ENCODE assay signal across 23 cellular contexts in genomic region chr17:81841866-81842265, GRCh38. TPM values are rescaled to one million over a fixed set of nuclear protein-coding genes. Genes with fewer than 3 reads are reported as not detected.
A peak's percentile ranks its signal among the peaks of the same experiment; 100 is the strongest.
DNase-seq lines count a peak whose midpoint lies in the region; ATAC-seq, FAIRE-seq and TF ChIP-seq lines count a peak whose summit lies in the region.
"Had no signal": no experiment of that assay in that cellular context is flagged by ENCODE, and none has a peak within 500 bp of the region (broad histone marks: within the 10 kb centered on the region; RNA-seq: fewer than 3 reads in every experiment).

No MANE protein-coding gene starts in this region.

- H3K27ac ChIP-seq in VCaP (peak overlapping the region; percentile 69), keratinocyte (ENCODE audit: control insufficient read depth, insufficient read depth, low read length) (peak overlapping the region; percentile 71), urinary bladder (ENCODE audit: low read depth) (peak overlapping the region; percentile 43)
- H3K27ac ChIP-seq: hepatocyte, lower lobe of right lung, Peyer's patch, SK-N-MC, uterus had no signal

- no peak overlapping the region for H3K4me3 Mint-ChIP-seq in chondrocyte (ENCODE audit: unreplicated experiment)
- H3K4me3 Mint-ChIP-seq: CD14-positive monocyte had no signal

- peak overlapping the region in 2 of 3 experiments; percentile 16 to 31 for H3K4me3 ChIP-seq in keratinocyte (ENCODE audit: control insufficient read depth in 2 of 3, extremely low read depth in 1 of 3, insufficient read depth in 2 of 3, low read depth in 1 of 3, low read length in 3 of 3)
- no peak overlapping the region for H3K4me3 ChIP-seq in urinary bladder (ENCODE audit: low read depth, low read length)
- H3K4me3 ChIP-seq: hepatocyte, lower lobe of right lung, Peyer's patch, right atrium auricular region, SK-N-MC, uterus had no signal

- no peaks in the 10 kb centered on the region for H3K79me2 ChIP-seq in keratinocyte (ENCODE audit: control insufficient read depth, insufficient read depth, low read length)
- H3K79me2 ChIP-seq: hepatocyte had no signal

- H3K27me3 ChIP-seq in keratinocyte (ENCODE audit: control insufficient read depth, extremely low read depth, insufficient read depth, low read length) = no peaks in the 10 kb centered on the region
- H3K27me3 ChIP-seq: hepatocyte, Peyer's patch, right atrium auricular region, uterus had no signal

- peaks cover 2% of the 10 kb centered on the region for H4K20me1 ChIP-seq in keratinocyte (ENCODE audit: control insufficient read depth, extremely low read depth, insufficient read depth, low read length)

- peaks cover 33 to 43% of the 10 kb centered on the region in 2 experiments for H3K36me3 ChIP-seq in keratinocyte (ENCODE audit: control insufficient read depth in 2 of 2, extremely low read depth in 1 of 2, insufficient read depth in 2 of 2, low read length in 2 of 2)
- peaks cover 5% of the 10 kb centered on the region for H3K36me3 ChIP-seq in urinary bladder (ENCODE audit: insufficient read depth)
- H3K36me3 ChIP-seq: uterus had no signal

- ATAC-seq in Right ventricle myocardium inferior (peak; percentile 3), Right ventricle myocardium superior (ENCODE audit: poor library complexity) (no peak)

- no peaks in the 10 kb centered on the region for H3K27me3 Mint-ChIP-seq in chondrocyte (ENCODE audit: low read depth)

- no peak for TF ChIP-seq CTCF in VCaP (conservative IDR thresholded peaks at IDR 0.05)
- TF ChIP-seq CTCF in keratinocyte (optimal IDR thresholded peaks at IDR 0.05 in 1 of 3, IDR thresholded peaks at IDR 0.05 in 1 of 3, conservative IDR thresholded peaks at IDR 0.05 in 1 of 3; ENCODE audit: extremely low read depth in 1 of 3, insufficient read depth in 2 of 3, low read length in 3 of 3) = no peak
- no peak for TF ChIP-seq CTCF in chondrocyte (IDR thresholded peaks at IDR 0.05)
- TF ChIP-seq CTCF in GM10248 (IDR thresholded peaks at IDR 0.05; ENCODE audit: control extremely low read depth, extremely low read depth, low read depth, missing control alignments) = no peak

- H3K9me3 Mint-ChIP-seq in chondrocyte (ENCODE audit: low read depth) = no peaks in the 10 kb centered on the region
- H3K9me3 Mint-ChIP-seq: activated naive CD4-positive, alpha-beta T cell treated with anti-CD3 and anti-CD28 coated beads, Interleukin-2, amount 50 U/mL, for 72 hours; CD14-positive monocyte had no signal

- H3K4me1 ChIP-seq in keratinocyte (ENCODE audit: control insufficient read depth, extremely low read depth, insufficient read depth, low read length) = peaks cover 36% of the 10 kb centered on the region
- no peaks in the 10 kb centered on the region for H3K4me1 ChIP-seq in urinary bladder (ENCODE audit: insufficient read depth)
- H3K4me1 ChIP-seq: lower lobe of right lung, Peyer's patch, uterus had no signal

- no peak overlapping the region for H3K27ac Mint-ChIP-seq in chondrocyte (ENCODE audit: unreplicated experiment)
- H3K27ac Mint-ChIP-seq: activated naive CD4-positive, alpha-beta T cell treated with anti-CD3 and anti-CD28 coated beads, Interleukin-2, amount 50 U/mL, for 72 hours had no signal

- dilution Hi-C loops in keratinocyte (cut with MboI; ENCODE audit: extremely low pct_ligation_motif_present, low sequenced_read_pairs) = no loop called here

- no peak overlapping the region for H2AFZ ChIP-seq in keratinocyte (ENCODE audit: control insufficient read depth, low read length)
- H2AFZ ChIP-seq: hepatocyte had no signal

- H3K4me2 ChIP-seq in keratinocyte (ENCODE audit: control insufficient read depth, extremely low read depth, insufficient read depth, low read depth, low read length) = peak overlapping the region; percentile 76
- H3K4me2 ChIP-seq: hepatocyte had no signal

- 81% methylated on average over 15 of the region's 15 CpGs for WGBS in urinary bladder

- no peaks in the 10 kb centered on the region for H3K4me1 Mint-ChIP-seq in chondrocyte (ENCODE audit: low read depth)

- H3K36me3 Mint-ChIP-seq in chondrocyte (ENCODE audit: low read depth) = peaks cover 18% of the 10 kb centered on the region

- no peaks in the 10 kb centered on the region for H3K9me3 ChIP-seq in keratinocyte (ENCODE audit: control insufficient read depth, low read depth, low read length)
- H3K9me3 ChIP-seq: lower lobe of right lung, Peyer's patch, right atrium auricular region, uterus had no signal

- no peak for FAIRE-seq in keratinocyte (lab: Jason Lieb, UNC)

- H3K9ac ChIP-seq in keratinocyte (ENCODE audit: control insufficient read depth, extremely low read depth, insufficient read depth, low read length) = peak overlapping the region; percentile 67

- no peaks in the 10 kb centered on the region for H3K9me1 ChIP-seq in keratinocyte (ENCODE audit: control insufficient read depth, extremely low read depth, insufficient read depth, low read length)

- DNase-seq in Right ventricle myocardium inferior (ENCODE audit: missing footprints) (no peak), Right ventricle myocardium superior (no peak), keratinocyte (ENCODE audit: low read depth, low spot score) (no peak), chondrocyte (ENCODE audit: low spot score) (no peak), HT-29 (ENCODE audit: low spot score) (no peak), GM10248 (ENCODE audit: extremely low spot score) (no peak)
- DNase-seq: activated CD8-positive, alpha-beta memory T cell treated with anti-CD3 and anti-CD28 coated beads for 24 hours; activated T-cell treated with anti-CD3 and anti-CD28 coated beads, Interleukin-2, amount 50 U/mL, for 48 hours; NCI-H187; NCI-H345; Peyer's patch; stimulated activated CD8-positive, alpha-beta memory T cell treated with anti-CD3 and anti-CD28 coated beads, Interleukin-4, amount 100 ng/mL, for 48 hours; substantia nigra; uterus had no signal

- POLR2A ChIA-PET in GM10248 (lab: Yijun Ruan, JAX) = no interaction called here

- intact Hi-C loops in Right ventricle myocardium inferior (cut with DNase I) = no loop called here
- intact Hi-C loops in Right ventricle myocardium superior (cut with DNase I) = no loop called here

- CTCF ChIA-PET in GM10248 (lab: Yijun Ruan, JAX) = interaction anchor here (1.0 to 1.6 kb wide), 2 partner anchors 11 to 13 kb away, joined by 3 to 4 read pairs; no protein-coding TSS in a partner anchor

RNA-seq across cellular contexts. Expression of gene PPP1R27, which starts 7.0 kb away (rescaled TPM):
- total RNA-seq in Right ventricle myocardium inferior = not detected
- total RNA-seq in Right ventricle myocardium superior = not detected
- polyA plus RNA-seq in keratinocyte = 0.12 to 0.99 TPM in 2 of 3 replicates, not detected in the other
- polyA plus RNA-seq in keratinocyte (2011; ENCODE audit: low read depth) = not detected
- polyA plus RNA-seq in keratinocyte (2011; cell fraction: cytosol; rRNA removed) = 0.10 and 0.11 TPM in 2 replicates
- polyA plus RNA-seq in keratinocyte (2011; cell fraction: nucleus; rRNA removed) = 1.2 and 1.3 TPM in 2 replicates
- 0.15 and 1.3 TPM in 2 replicates for polyA plus RNA-seq in keratinocyte (2012; ENCODE audit: low replicate concordance)
- not detected in 3 replicates for polyA minus RNA-seq in keratinocyte
- not detected for polyA minus RNA-seq in keratinocyte (2011; cell fraction: cytosol; rRNA and poly(A)+ RNA removed)
- polyA minus RNA-seq in keratinocyte (2011; cell fraction: nucleus; rRNA and poly(A)+ RNA removed) = not detected in 2 replicates
- total RNA-seq in urinary bladder = not detected
- not detected for polyA plus RNA-seq in urinary bladder
- total RNA-seq in chondrocyte = not detected in 3 replicates
- total RNA-seq in HT-29 (2014; rRNA removed; shearing (Covaris generic)) = 2.4 and 3.0 TPM in 2 replicates
- total RNA-seq: A673; activated naive CD4-positive, alpha-beta T cell treated with anti-CD3 and anti-CD28 coated beads, Interleukin-2, amount 50 U/mL, for 72 hours; hepatocyte; lower lobe of right lung; Peyer's patch; right atrium auricular region had no signal

RNA-seq across cellular contexts. Expression of gene MCRIP1, which starts 8.8 kb away (rescaled TPM):
- total RNA-seq in Right ventricle myocardium inferior (109 TPM), Right ventricle myocardium superior (104 TPM), urinary bladder (43.8 TPM), chondrocyte (122 to 133 TPM (median 131 TPM) in 3 replicates)
- polyA plus RNA-seq in keratinocyte (17.7 to 29.1 TPM (median 24.4 TPM) in 3 replicates), urinary bladder (190 TPM)
- polyA plus RNA-seq in keratinocyte (2011; ENCODE audit: low read depth) = 7.5 TPM
- 17.8 and 50.3 TPM in 2 replicates for polyA plus RNA-seq in keratinocyte (2011; cell fraction: cytosol; rRNA removed)
- polyA plus RNA-seq in keratinocyte (2011; cell fraction: nucleus; rRNA removed) = 15.8 and 23.8 TPM in 2 replicates
- polyA plus RNA-seq in keratinocyte (2012; ENCODE audit: low replicate concordance) = 16.7 and 30.2 TPM in 2 replicates
- polyA minus RNA-seq in keratinocyte = 6.3 to 11.4 TPM (median 7.9 TPM) in 3 replicates
- 41.6 TPM for polyA minus RNA-seq in keratinocyte (2011; cell fraction: cytosol; rRNA and poly(A)+ RNA removed)
- 4.5 and 5.0 TPM in 2 replicates for polyA minus RNA-seq in keratinocyte (2011; cell fraction: nucleus; rRNA and poly(A)+ RNA removed)
- 159 and 160 TPM in 2 replicates for total RNA-seq in HT-29 (2014; rRNA removed; shearing (Covaris generic))

RNA-seq across cellular contexts. Expression of gene P4HB, which starts 18.5 kb away (rescaled TPM):
- 355 TPM for total RNA-seq in Right ventricle myocardium inferior
- total RNA-seq in Right ventricle myocardium superior = 309 TPM
- 75.2 to 149 TPM (median 110 TPM) in 3 replicates for polyA plus RNA-seq in keratinocyte
- 1,303 TPM for polyA plus RNA-seq in keratinocyte (2011; ENCODE audit: low read depth)
- 161 and 187 TPM in 2 replicates for polyA plus RNA-seq in keratinocyte (2011; cell fraction: cytosol; rRNA removed)
- polyA plus RNA-seq in keratinocyte (2011; cell fraction: nucleus; rRNA removed) = 310 and 353 TPM in 2 replicates
- 589 and 687 TPM in 2 replicates for polyA plus RNA-seq in keratinocyte (2012; ENCODE audit: low replicate concordance)
- polyA minus RNA-seq in keratinocyte = 110 to 568 TPM (median 110 TPM) in 3 replicates
- polyA minus RNA-seq in keratinocyte (2011; cell fraction: cytosol; rRNA and poly(A)+ RNA removed) = 263 TPM
- 229 and 341 TPM in 2 replicates for polyA minus RNA-seq in keratinocyte (2011; cell fraction: nucleus; rRNA and poly(A)+ RNA removed)
- 262 TPM for total RNA-seq in urinary bladder
- polyA plus RNA-seq in urinary bladder = 367 TPM
- total RNA-seq in chondrocyte = 958 to 1,257 TPM (median 1,012 TPM) in 3 replicates
- 1,172 and 1,253 TPM in 2 replicates for total RNA-seq in HT-29 (2014; rRNA removed; shearing (Covaris generic))

RNA-seq across cellular contexts. Expression of gene ARHGDIA, which starts 29.3 kb away (rescaled TPM):
- total RNA-seq in Right ventricle myocardium inferior (126 TPM), Right ventricle myocardium superior (113 TPM), urinary bladder (31.0 TPM), chondrocyte (452 to 481 TPM (median 476 TPM) in 3 replicates)
- polyA plus RNA-seq in keratinocyte (51.7 to 280 TPM (median 65.7 TPM) in 3 replicates), urinary bladder (277 TPM)
- 177 TPM for polyA plus RNA-seq in keratinocyte (2011; ENCODE audit: low read depth)
- 79.2 and 173 TPM in 2 replicates for polyA plus RNA-seq in keratinocyte (2011; cell fraction: cytosol; rRNA removed)
- 192 and 235 TPM in 2 replicates for polyA plus RNA-seq in keratinocyte (2011; cell fraction: nucleus; rRNA removed)
- polyA plus RNA-seq in keratinocyte (2012; ENCODE audit: low replicate concordance) = 180 and 708 TPM in 2 replicates
- polyA minus RNA-seq in keratinocyte = 26.6 to 165 TPM (median 38.6 TPM) in 3 replicates
- 263 TPM for polyA minus RNA-seq in keratinocyte (2011; cell fraction: cytosol; rRNA and poly(A)+ RNA removed)
- polyA minus RNA-seq in keratinocyte (2011; cell fraction: nucleus; rRNA and poly(A)+ RNA removed) = 52.4 and 54.8 TPM in 2 replicates
- 312 and 331 TPM in 2 replicates for total RNA-seq in HT-29 (2014; rRNA removed; shearing (Covaris generic))

RNA-seq across cellular contexts. Expression of gene GCGR, which starts 37.9 kb away (rescaled TPM):
- total RNA-seq in Right ventricle myocardium inferior = not detected
- not detected for total RNA-seq in Right ventricle myocardium superior
- polyA plus RNA-seq in keratinocyte = not detected in 3 replicates
- polyA plus RNA-seq in keratinocyte (2011; ENCODE audit: low read depth) = not detected
- polyA plus RNA-seq in keratinocyte (2011; cell fraction: cytosol; rRNA removed) = not detected in 2 replicates
- polyA plus RNA-seq in keratinocyte (2011; cell fraction: nucleus; rRNA removed) = 0.11 and 0.32 TPM in 2 replicates
- polyA plus RNA-seq in keratinocyte (2012; ENCODE audit: low replicate concordance) = not detected in 2 replicates
- polyA minus RNA-seq in keratinocyte = not detected in 3 replicates
- not detected for polyA minus RNA-seq in keratinocyte (2011; cell fraction: cytosol; rRNA and poly(A)+ RNA removed)
- not detected in 2 replicates for polyA minus RNA-seq in keratinocyte (2011; cell fraction: nucleus; rRNA and poly(A)+ RNA removed)
- not detected for total RNA-seq in urinary bladder
- polyA plus RNA-seq in urinary bladder = 0.16 TPM
- not detected in 3 replicates for total RNA-seq in chondrocyte
- 0.71 and 2.2 TPM in 2 replicates for total RNA-seq in HT-29 (2014; rRNA removed; shearing (Covaris generic))
- total RNA-seq: A673; activated naive CD4-positive, alpha-beta T cell treated with anti-CD3 and anti-CD28 coated beads, Interleukin-2, amount 50 U/mL, for 72 hours; lower lobe of right lung; right atrium auricular region; uterus had no signal
- polyA plus RNA-seq: CD14-positive monocyte had no signal
